1 cellular context compared by ENCODE assay signal in genomic region chr4:94356444-94356843, GRCh38.
TF ChIP-seq lines count a peak whose summit lies in the region.

No MANE protein-coding gene starts in this region.

TF ChIP-seq in HepG2, 621 proteins besides CTCF, POLR2A, EP300 and RAD21 (continued from another document):
- no peak for TF ChIP-seq TRAFD1 (CRISPR knock-in tag; IDR thresholded peaks at IDR 0.05; ENCODE audit: borderline replicate concordance)
- TF ChIP-seq PRDM10 (CRISPR knock-in tag; IDR thresholded peaks at IDR 0.05; ENCODE audit: low read depth): no peak
- TF ChIP-seq, protein P1, sequence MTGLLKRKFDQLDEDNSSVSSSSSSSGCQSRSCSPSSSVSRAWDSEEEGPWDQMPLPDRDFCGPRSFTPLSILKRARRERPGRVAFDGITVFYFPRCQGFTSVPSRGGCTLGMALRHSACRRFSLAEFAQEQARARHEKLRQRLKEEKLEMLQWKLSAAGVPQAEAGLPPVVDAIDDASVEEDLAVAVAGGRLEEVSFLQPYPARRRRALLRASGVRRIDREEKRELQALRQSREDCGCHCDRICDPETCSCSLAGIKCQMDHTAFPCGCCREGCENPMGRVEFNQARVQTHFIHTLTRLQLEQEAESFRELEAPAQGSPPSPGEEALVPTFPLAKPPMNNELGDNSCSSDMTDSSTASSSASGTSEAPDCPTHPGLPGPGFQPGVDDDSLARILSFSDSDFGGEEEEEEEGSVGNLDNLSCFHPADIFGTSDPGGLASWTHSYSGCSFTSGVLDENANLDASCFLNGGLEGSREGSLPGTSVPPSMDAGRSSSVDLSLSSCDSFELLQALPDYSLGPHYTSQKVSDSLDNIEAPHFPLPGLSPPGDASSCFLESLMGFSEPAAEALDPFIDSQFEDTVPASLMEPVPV (CRISPR knock-in tag; IDR thresholded peaks at IDR 0.05): no peak
- TF ChIP-seq SYNCRIP (IDR thresholded peaks at IDR 0.05; ENCODE audit: insufficient read depth, low read depth, low read length): no peak
- TF ChIP-seq ZNF709 (CRISPR knock-in tag; IDR thresholded peaks at IDR 0.05): no peak
- TF ChIP-seq ZBTB40 (IDR thresholded peaks at IDR 0.05): no peak
- TF ChIP-seq ZBTB40 (CRISPR knock-in tag; IDR thresholded peaks at IDR 0.05): no peak
- TF ChIP-seq, protein P2, sequence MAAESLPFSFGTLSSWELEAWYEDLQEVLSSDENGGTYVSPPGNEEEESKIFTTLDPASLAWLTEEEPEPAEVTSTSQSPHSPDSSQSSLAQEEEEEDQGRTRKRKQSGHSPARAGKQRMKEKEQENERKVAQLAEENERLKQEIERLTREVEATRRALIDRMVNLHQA (CRISPR knock-in tag; IDR thresholded peaks at IDR 0.05): no peak
- no peak for TF ChIP-seq HOXD1 (CRISPR knock-in tag; IDR thresholded peaks at IDR 0.05)
- TF ChIP-seq, protein P3, sequence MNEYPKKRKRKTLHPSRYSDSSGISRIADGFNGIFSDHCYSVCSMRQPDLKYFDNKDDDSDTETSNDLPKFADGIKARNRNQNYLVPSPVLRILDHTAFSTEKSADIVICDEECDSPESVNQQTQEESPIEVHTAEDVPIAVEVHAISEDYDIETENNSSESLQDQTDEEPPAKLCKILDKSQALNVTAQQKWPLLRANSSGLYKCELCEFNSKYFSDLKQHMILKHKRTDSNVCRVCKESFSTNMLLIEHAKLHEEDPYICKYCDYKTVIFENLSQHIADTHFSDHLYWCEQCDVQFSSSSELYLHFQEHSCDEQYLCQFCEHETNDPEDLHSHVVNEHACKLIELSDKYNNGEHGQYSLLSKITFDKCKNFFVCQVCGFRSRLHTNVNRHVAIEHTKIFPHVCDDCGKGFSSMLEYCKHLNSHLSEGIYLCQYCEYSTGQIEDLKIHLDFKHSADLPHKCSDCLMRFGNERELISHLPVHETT (CRISPR knock-in tag; conservative IDR thresholded peaks at IDR 0.05): no peak
- no peak for TF ChIP-seq ATF7 (IDR thresholded peaks at IDR 0.05)
- TF ChIP-seq ATF7 (CRISPR knock-in tag; IDR thresholded peaks at IDR 0.05): no peak
- TF ChIP-seq ZNF576 (CRISPR knock-in tag; IDR thresholded peaks at IDR 0.05): no peak
